11 cellular contexts compared by ENCODE assay signal in genomic region chr17:45230410-45230786, GRCh38. TPM values are rescaled to one million over a fixed set of nuclear protein-coding genes. Genes with fewer than 3 reads are reported as not detected.
A peak's percentile ranks its signal among the peaks of the same experiment; 100 is the strongest.
DNase-seq lines count a peak whose midpoint lies in the region; ATAC-seq and TF ChIP-seq lines count a peak whose summit lies in the region.
"Had no signal": no experiment of that assay in that cellular context is flagged by ENCODE, and none has a peak within 500 bp of the region (broad histone marks: within the 10 kb centered on the region; RNA-seq: fewer than 3 reads in every experiment).

No MANE protein-coding gene starts in this region.

- peak overlapping the region; percentile 87 for H3K4me3 Mint-ChIP-seq in CD4-positive, alpha-beta T cell
- peak overlapping the region; percentile 99 for H3K4me3 Mint-ChIP-seq in activated naive CD8-positive, alpha-beta T cell treated with anti-CD3 and anti-CD28 coated beads, Interleukin-2, amount 50 U/mL, for 24 hours

- peak overlapping the region; percentile 100 for H3K27ac Mint-ChIP-seq in CD4-positive, alpha-beta T cell
- H3K27ac Mint-ChIP-seq in activated naive CD8-positive, alpha-beta T cell treated with anti-CD3 and anti-CD28 coated beads, Interleukin-2, amount 50 U/mL, for 24 hours: peak overlapping the region; percentile 97

- H3K9me3 ChIP-seq in CD4-positive, alpha-beta T cell (ENCODE audit: control insufficient read depth, low read length): no peaks in the 10 kb centered on the region
- no peaks in the 10 kb centered on the region for H3K9me3 ChIP-seq in sigmoid colon

- H3K27me3 Mint-ChIP-seq in CD4-positive, alpha-beta T cell: no peaks in the 10 kb centered on the region
- H3K27me3 Mint-ChIP-seq in activated naive CD8-positive, alpha-beta T cell treated with anti-CD3 and anti-CD28 coated beads, Interleukin-2, amount 50 U/mL, for 24 hours: no peaks in the 10 kb centered on the region

- no peak for TF ChIP-seq CTCF in CD4-positive, alpha-beta T cell (IDR thresholded peaks at IDR 0.05)
- TF ChIP-seq CTCF in KMS-11 (conservative IDR thresholded peaks at IDR 0.05; ENCODE audit: low read depth, low read length) (no peak), sigmoid colon (IDR thresholded peaks at IDR 0.05) (no peak), GM13976 (IDR thresholded peaks at IDR 0.05; ENCODE audit: borderline replicate concordance, control extremely low read depth, extremely low read depth, insufficient read depth, missing control alignments) (no peak)

- H3K36me3 ChIP-seq in KMS-11 (ENCODE audit: insufficient read depth) (no peaks in the 10 kb centered on the region), sigmoid colon (no peaks in the 10 kb centered on the region)

- in situ Hi-C loops in GM13976 (cut with MboI; ENCODE audit: low sequenced_read_pairs, unreplicated experiment): no loop called here

- TF ChIP-seq POLR2A in sigmoid colon (IDR thresholded peaks at IDR 0.05): no peak

- no peak for DNase-seq in CD4-positive, alpha-beta T cell
- DNase-seq in activated naive CD8-positive, alpha-beta T cell treated with anti-CD3 and anti-CD28 coated beads, Interleukin-2, amount 50 U/mL, for 24 hours: no peak
- no peak for DNase-seq in sigmoid colon
- no peak for DNase-seq in GM13976 (ENCODE audit: low spot score)
- DNase-seq in H4 (ENCODE audit: low spot score): no peak
- DNase-seq: kidney had no signal

- no peak overlapping the region for H2AFZ ChIP-seq in KMS-11 (ENCODE audit: low read depth)

- intact Hi-C loops in CD4-positive, alpha-beta T cell (cut with DNase I, micrococcal nuclease): no loop called here
- intact Hi-C loops in sigmoid colon (cut with DNase I): no loop called here

- peaks cover 85% of the 10 kb centered on the region for H3K4me1 Mint-ChIP-seq in CD4-positive, alpha-beta T cell (ENCODE audit: low read depth)
- H3K4me1 Mint-ChIP-seq in activated naive CD8-positive, alpha-beta T cell treated with anti-CD3 and anti-CD28 coated beads, Interleukin-2, amount 50 U/mL, for 24 hours: peaks cover 98% of the 10 kb centered on the region

- no peak for TF ChIP-seq EP300 in sigmoid colon (IDR thresholded peaks at IDR 0.05)

- ATAC-seq in CD4-positive, alpha-beta T cell (ENCODE audit: poor library complexity): no peak
- no peak for ATAC-seq in activated naive CD8-positive, alpha-beta T cell treated with anti-CD3 and anti-CD28 coated beads, Interleukin-2, amount 50 U/mL, for 24 hours
- ATAC-seq in HG02642 (IDR thresholded peaks at IDR 0.05; ENCODE audit: poor library complexity, unreplicated experiment) (no peak), GM21515 (IDR thresholded peaks at IDR 0.05; ENCODE audit: unreplicated experiment) (no peak)

- no peaks in the 10 kb centered on the region for H3K9me3 Mint-ChIP-seq in CD4-positive, alpha-beta T cell
- H3K9me3 Mint-ChIP-seq in activated naive CD8-positive, alpha-beta T cell treated with anti-CD3 and anti-CD28 coated beads, Interleukin-2, amount 50 U/mL, for 24 hours: no peaks in the 10 kb centered on the region

- H3K4me3 ChIP-seq in KMS-11 (IDR thresholded peaks at IDR 0.05; ENCODE audit: insufficient read depth, low read depth, low read length) (no peak overlapping the region), sigmoid colon (no peak overlapping the region)

- H3K27ac ChIP-seq in CD4-positive, alpha-beta T cell (ENCODE audit: low read depth, low read length): peak overlapping the region; percentile 99
- H3K27ac ChIP-seq in KMS-11 (peak overlapping the region; percentile 97), sigmoid colon (peak overlapping the region; percentile 62 to 79 (median 70))

- WGBS in sigmoid colon, 2 donors: 83 to 90% methylated on average over 4 of the region's 4 CpGs

- peaks cover 63% of the 10 kb centered on the region for H3K36me3 Mint-ChIP-seq in CD4-positive, alpha-beta T cell (ENCODE audit: low read depth)
- peaks cover 35% of the 10 kb centered on the region for H3K36me3 Mint-ChIP-seq in activated naive CD8-positive, alpha-beta T cell treated with anti-CD3 and anti-CD28 coated beads, Interleukin-2, amount 50 U/mL, for 24 hours (ENCODE audit: low read depth)

- H3K4me2 ChIP-seq in KMS-11: peak overlapping the region; percentile 100; the same call in 1 of the 2 replicates

- CTCF ChIA-PET in CD4-positive, alpha-beta T cell (lab: Charles Lee): interaction anchor here (1.0 to 5.4 kb wide), 4 partner anchors 10 to 95 kb away, joined by 3 to 77 read pairs (median 10); partner anchors contain the start of genes ACBD4 and FMNL1

- H4K20me1 ChIP-seq in KMS-11 (ENCODE audit: insufficient read depth): no peaks in the 10 kb centered on the region

- H3K79me2 ChIP-seq in KMS-11 (ENCODE audit: insufficient read depth, low read depth): peaks cover 79% of the 10 kb centered on the region

- H3K9ac ChIP-seq in KMS-11: peak overlapping the region; percentile 83; the same call in 1 of the 2 replicates

- POLR2A ChIA-PET in CD4-positive, alpha-beta T cell (lab: Charles Lee): interaction anchor here (1.2 to 16.4 kb wide), 7 partner anchors 10 to 167 kb away, joined by 3 to 346 read pairs (median 18); partner anchors contain the start of genes FMNL1, HEXIM1 and MAP3K14

- H3K4me1 ChIP-seq in KMS-11 (ENCODE audit: low read depth, poor library complexity, severe bottlenecking): peaks cover 93% of the 10 kb centered on the region
- peaks cover 0 to 21% (median 11%) of the 10 kb centered on the region in 4 donors for H3K4me1 ChIP-seq in sigmoid colon

- H3K27me3 ChIP-seq in CD4-positive, alpha-beta T cell (ENCODE audit: control insufficient read depth, insufficient read depth, low read length): no peaks in the 10 kb centered on the region
- H3K27me3 ChIP-seq in KMS-11 (ENCODE audit: insufficient read depth, low read depth): no peaks in the 10 kb centered on the region
- peaks cover 0 to 8% (median 0%) of the 10 kb centered on the region in 3 donors for H3K27me3 ChIP-seq in sigmoid colon

RNA-seq across cellular contexts. Expression of gene FMNL1, which starts 8.7 kb away (rescaled TPM):
- 100 to 1,000 TPM; 378 to 387 TPM for total RNA-seq in CD4-positive, alpha-beta T cell
- total RNA-seq in sigmoid colon: 10 to 100 TPM in 3 of 4 donors, 1 to 10 TPM in 1; 8.9 to 12.7 (median 11.0) TPM
- polyA plus RNA-seq in sigmoid colon: 10 to 100 TPM in 2 of 3 donors, 1 to 10 TPM in 1; 9.2 to 35.5 (median 10.8) TPM
- total RNA-seq in H4 (2014; rRNA removed; shearing (Covaris generic)): 4.4 and 6.7 TPM in 2 replicates

RNA-seq across cellular contexts. Expression of gene SPATA32, which starts 31.5 kb away (rescaled TPM):
- under 1 TPM; 0.20 to 0.27 TPM for total RNA-seq in CD4-positive, alpha-beta T cell
- total RNA-seq in sigmoid colon: not detected
- under 1 TPM in 1 of 3 donors, not detected in 2; 0.07 TPM for polyA plus RNA-seq in sigmoid colon
- total RNA-seq in H4 (2014; rRNA removed; shearing (Covaris generic)): 0.21 TPM in 1 of 2 replicates, not detected in the other
- total RNA-seq: cerebellum, kidney, urinary bladder had no signal
- polyA plus RNA-seq: urinary bladder had no signal

Comparison
In these comparisons a context has a peak if more than half of its experiments do, and no peak if none do; other contexts are left out.
1. RNA of gene FMNL1, which starts 8.7 kb away (total RNA-seq): 378 to 387 TPM in CD4-positive, alpha-beta T cell; 8.9 to 12.7 TPM in sigmoid colon and 4.4 to 6.7 TPM in H4; every median in the first group is over 10 times any median in the second.
2. Peak in every context shown above with its lines, with median percentiles within 50 percentile points of each other: H3K27ac ChIP-seq.